ENCODE assay signal across 9 cellular contexts in genomic region chr2:174595904-174596397, GRCh38. TPM values are rescaled to one million over a fixed set of nuclear protein-coding genes. Genes with fewer than 3 reads are reported as not detected.
A peak's percentile ranks its signal among the peaks of the same experiment; 100 is the strongest.
DNase-seq lines count a peak whose midpoint lies in the region; ATAC-seq, FAIRE-seq and TF ChIP-seq lines count a peak whose summit lies in the region.
"Had no signal": no experiment of that assay in that cellular context is flagged by ENCODE, and none has a peak within 500 bp of the region (broad histone marks: within the 10 kb centered on the region; RNA-seq: fewer than 3 reads in every experiment).

No MANE protein-coding gene starts in this region.

- H3K36me3 Mint-ChIP-seq in activated CD4-positive, alpha-beta T cell treated with anti-CD3 and anti-CD28 coated beads, Interleukin-2, amount 10 ng/mL, durations not matched to agents 24 days and 14 days (ENCODE audit: low read depth), result peaks cover 50% of the 10 kb centered on the region
- H3K36me3 Mint-ChIP-seq in T-cell, result peaks cover 45% of the 10 kb centered on the region

- POLR2A ChIA-PET in T-cell (lab: Charles Lee), result interaction anchor here (0.6 to 2.3 kb wide), 14 partner anchors 9 to 111 kb away, joined by 3 to 13 read pairs (median 5); no protein-coding TSS in a partner anchor

- peak overlapping the region; percentile 94 for H3K27ac Mint-ChIP-seq in activated CD4-positive, alpha-beta T cell treated with anti-CD3 and anti-CD28 coated beads, Interleukin-2, amount 10 ng/mL, durations not matched to agents 24 days and 14 days
- peak overlapping the region; percentile 98 to 99 for H3K27ac Mint-ChIP-seq in T-cell

- peak overlapping the region; percentile 84 for H3K4me3 Mint-ChIP-seq in activated CD4-positive, alpha-beta T cell treated with anti-CD3 and anti-CD28 coated beads, Interleukin-2, amount 10 ng/mL, durations not matched to agents 24 days and 14 days
- peak overlapping the region; percentile 88 to 99 (median 95) for H3K4me3 Mint-ChIP-seq in T-cell

- no peak for FAIRE-seq in pancreas (lab: Jason Lieb, UNC)

- intact Hi-C loops in activated CD4-positive, alpha-beta T cell treated with anti-CD3 and anti-CD28 coated beads, Interleukin-2, amount 10 ng/mL, durations not matched to agents 24 days and 14 days (cut with micrococcal nuclease), result loop anchor here (1.0 to 10.0 kb wide), 5 partner anchors 21 to 569 kb away; partner anchors contain the start of genes ATF2 and GPR155
- intact Hi-C loops in pancreas (cut with DNase I), result no loop called here

- peaks cover under 1% of the 10 kb centered on the region for H3K9me3 Mint-ChIP-seq in activated CD4-positive, alpha-beta T cell treated with anti-CD3 and anti-CD28 coated beads, Interleukin-2, amount 10 ng/mL, durations not matched to agents 24 days and 14 days
- H3K9me3 Mint-ChIP-seq in T-cell, result no peaks in the 10 kb centered on the region

- CTCF ChIA-PET in T-cell (lab: Charles Lee), result interaction anchor here (1.0 to 14.5 kb wide), 7 partner anchors 12 to 100 kb away, joined by 3 to 298 read pairs (median 6); no protein-coding TSS in a partner anchor

- peaks cover 53% of the 10 kb centered on the region for H3K4me1 Mint-ChIP-seq in activated CD4-positive, alpha-beta T cell treated with anti-CD3 and anti-CD28 coated beads, Interleukin-2, amount 10 ng/mL, durations not matched to agents 24 days and 14 days
- peaks cover 52 to 83% (median 63%) of the 10 kb centered on the region in 3 donors for H3K4me1 Mint-ChIP-seq in T-cell

- TF ChIP-seq CTCF in gastroesophageal sphincter (IDR thresholded peaks at IDR 0.05), result no peak
- no peak for TF ChIP-seq CTCF in pancreas (IDR thresholded peaks at IDR 0.05)

- H3K36me3 ChIP-seq in gastroesophageal sphincter (no peaks in the 10 kb centered on the region), H7 (replicated peaks; ENCODE audit: control insufficient read depth, insufficient read depth, low read length) (no peaks in the 10 kb centered on the region), pancreas (no peaks in the 10 kb centered on the region)

- no peaks in the 10 kb centered on the region for H3K27me3 Mint-ChIP-seq in activated CD4-positive, alpha-beta T cell treated with anti-CD3 and anti-CD28 coated beads, Interleukin-2, amount 10 ng/mL, durations not matched to agents 24 days and 14 days
- H3K27me3 Mint-ChIP-seq in T-cell, result no peaks in the 10 kb centered on the region

- no peaks in the 10 kb centered on the region for H3K9me3 ChIP-seq in gastroesophageal sphincter
- no peaks in the 10 kb centered on the region for H3K9me3 ChIP-seq in pancreas
- H3K9me3 ChIP-seq: mucosa of descending colon had no signal

- ATAC-seq in T-cell (replicated peaks in 1 of 4) (no peak), gastroesophageal sphincter (no peak), HG02870 (IDR thresholded peaks at IDR 0.05; ENCODE audit: unreplicated experiment) (no peak), pancreas (no peak)
- ATAC-seq: mucosa of descending colon had no signal

- H3K27ac ChIP-seq in gastroesophageal sphincter, result peak overlapping the region; percentile 48 to 72 (median 58)
- peak overlapping the region; percentile 14 for H3K27ac ChIP-seq in substantia nigra (ENCODE audit: low read depth, low read length, poor library complexity, severe bottlenecking)
- peak overlapping the region in 2 of 4 donors; percentile 55 to 69 for H3K27ac ChIP-seq in pancreas

- H3K4me1 ChIP-seq in gastroesophageal sphincter (peaks cover 0 to 78% (median 4%) of the 10 kb centered on the region in 3 donors), pancreas (no peaks in the 10 kb centered on the region)

- H3K27me3 ChIP-seq in gastroesophageal sphincter, result no peaks in the 10 kb centered on the region
- no peaks in the 10 kb centered on the region for H3K27me3 ChIP-seq in H7 (ENCODE audit: control insufficient read depth, insufficient read depth, low read length)
- H3K27me3 ChIP-seq in pancreas, result no peaks in the 10 kb centered on the region

- TF ChIP-seq POLR2A in gastroesophageal sphincter (IDR thresholded peaks at IDR 0.05), result no peak

- 59 to 86% methylated on average over 1 to 2 of the region's 2 CpGs for WGBS in gastroesophageal sphincter (ENCODE audit: low coverage in 1 of 2), 2 donors
- 80 to 87% methylated on average over 2 of the region's 2 CpGs for WGBS in pancreas, 2 donors

- no peak overlapping the region for H3K4me3 ChIP-seq in gastroesophageal sphincter
- no peak overlapping the region for H3K4me3 ChIP-seq in H7 (ENCODE audit: insufficient read depth, low read depth, low read length)
- peak overlapping the region in 1 of 4 donors; percentile 5 for H3K4me3 ChIP-seq in pancreas
- H3K4me3 ChIP-seq: mucosa of descending colon had no signal

- peak; percentile 68 for DNase-seq in activated CD4-positive, alpha-beta T cell treated with anti-CD3 and anti-CD28 coated beads, Interleukin-2, amount 10 ng/mL, durations not matched to agents 24 days and 14 days
- DNase-seq in activated CD4-positive, alpha-beta T cell treated with anti-CD3 and anti-CD28 coated beads, Interleukin-2, amount 50 U/mL, for 4 hours, result no peak
- DNase-seq in T-cell, result no peak
- no peak for DNase-seq in substantia nigra (lab: John Stamatoyannopoulos, UW)
- no peak for DNase-seq in H7
- DNase-seq in pancreas, result no peak
- DNase-seq: mucosa of descending colon had no signal

- no peak for TF ChIP-seq EP300 in gastroesophageal sphincter (IDR thresholded peaks at IDR 0.05)

RNA-seq across cellular contexts. Expression of gene WIPF1, which starts 1.7 kb away (rescaled TPM):
- total RNA-seq in activated CD4-positive, alpha-beta T cell treated with anti-CD3 and anti-CD28 coated beads, Interleukin-2, amount 10 ng/mL, durations not matched to agents 24 days and 14 days, result 280 and 287 TPM in 2 replicates
- total RNA-seq in T-cell, result 100 to 1,000 TPM; 349 to 412 (median 372) TPM
- 10 to 100 TPM; 32.2 to 50.4 (median 44.2) TPM for total RNA-seq in gastroesophageal sphincter
- total RNA-seq in H7 (2014; rRNA removed; shearing (Covaris generic)), result 6.9 and 8.2 TPM in 2 replicates
- total RNA-seq in pancreas, result 10 to 100 TPM in 3 of 6 donors, 1 to 10 TPM in 3; 5.2 to 26.8 (median 9.0) TPM
- polyA plus RNA-seq in pancreas, result 1 to 10 TPM; 4.7 to 6.2 TPM
